ENCODE assay signal across 8 cellular contexts in genomic region chr5:137619191-137619870, GRCh38.
A peak's percentile ranks its signal among the peaks of the same experiment; 100 is the strongest.
DNase-seq lines count a peak whose midpoint lies in the region; ATAC-seq and TF ChIP-seq lines count a peak whose summit lies in the region.

No MANE protein-coding gene starts in this region.

- H3K27ac Mint-ChIP-seq in endothelial cell (ENCODE audit: unreplicated experiment) = no peak overlapping the region

- ATAC-seq in omental fat pad (ENCODE audit: low FRiP score) (peak; percentile 78), GM21528 (IDR thresholded peaks at IDR 0.05; ENCODE audit: low FRiP score, unreplicated experiment) (no peak)

- peak; percentile 40 for DNase-seq in DMS 273 treated with DMSO at 0.1 percent for 48 hours (lab: John Stamatoyannopoulos, UW)
- peak; percentile 9 for DNase-seq in NCI-H2227 (lab: John Stamatoyannopoulos, UW; ENCODE audit: unreplicated experiment)
- peak; percentile 93 for DNase-seq in cerebellum (ENCODE audit: low spot score)
- DNase-seq in omental fat pad (ENCODE audit: low spot score) = no peak
- no peak for DNase-seq in GM13977 (ENCODE audit: low spot score)
- DNase-seq in activated CD4-positive, CD25-positive, alpha-beta regulatory T cell treated with anti-CD3 and anti-CD28 coated beads, Interleukin-2, amount 50 U/mL, for 72 hours = no peak
- no peak for DNase-seq in endothelial cell (ENCODE audit: low spot score)

- H3K27me3 Mint-ChIP-seq in endothelial cell (ENCODE audit: unreplicated experiment) = peaks cover 3% of the 10 kb centered on the region

- peaks cover 17% of the 10 kb centered on the region for H3K4me1 Mint-ChIP-seq in endothelial cell (ENCODE audit: unreplicated experiment)

- in situ Hi-C loops in GM13977 (cut with MboI; ENCODE audit: low pct_unique_long_range_greater_than_20kb, low sequenced_read_pairs, unreplicated experiment) = no loop called here

- no peaks in the 10 kb centered on the region for H3K9me3 Mint-ChIP-seq in endothelial cell (ENCODE audit: unreplicated experiment)

- peaks cover 49% of the 10 kb centered on the region for H3K36me3 Mint-ChIP-seq in endothelial cell (ENCODE audit: low read depth, unreplicated experiment)

- H3K4me3 Mint-ChIP-seq in endothelial cell (ENCODE audit: unreplicated experiment) = no peak overlapping the region

- TF ChIP-seq CTCF in omental fat pad (IDR thresholded peaks at IDR 0.05) = no peak
- TF ChIP-seq CTCF in GM13977 (IDR thresholded peaks at IDR 0.05; ENCODE audit: extremely low read depth, insufficient read depth, missing control alignments) = no peak
- TF ChIP-seq CTCF in endothelial cell (IDR thresholded peaks at IDR 0.05; ENCODE audit: unreplicated experiment) = no peak

Comparison
In these comparisons a context has a peak if more than half of its experiments do, and no peak if none do; other contexts are left out.
1. DNase-seq: peak in DMS 273 treated with DMSO at 0.1 percent for 48 hours (single experiment), NCI-H2227 (single experiment) and cerebellum (single experiment); none in omental fat pad (single experiment), GM13977 (single experiment), activated CD4-positive, CD25-positive, alpha-beta regulatory T cell treated with anti-CD3 and anti-CD28 coated beads, Interleukin-2, amount 50 U/mL, for 72 hours (single experiment) and endothelial cell (single experiment).